8 cellular contexts compared by ENCODE assay signal in genomic region chr12:47216150-47216677, GRCh38.
A peak's percentile ranks its signal among the peaks of the same experiment; 100 is the strongest.
DNase-seq lines count a peak whose midpoint lies in the region; ATAC-seq and TF ChIP-seq lines count a peak whose summit lies in the region.

No MANE protein-coding gene starts in this region.

- H3K27me3 Mint-ChIP-seq in activated T-helper 17 cell treated with anti-CD3 and anti-CD28 coated beads, Interleukin-2, amount 50 U/mL, for 72 hours: no peaks in the 10 kb centered on the region
- no peaks in the 10 kb centered on the region for H3K27me3 Mint-ChIP-seq in naive thymus-derived CD8-positive, alpha-beta T cell

- H3K4me3 Mint-ChIP-seq in activated T-helper 17 cell treated with anti-CD3 and anti-CD28 coated beads, Interleukin-2, amount 50 U/mL, for 72 hours: peak overlapping the region; percentile 88
- H3K4me3 Mint-ChIP-seq in naive thymus-derived CD8-positive, alpha-beta T cell: peak overlapping the region; percentile 95 to 99 (median 98)

- H3K4me1 ChIP-seq in GM23248 (ENCODE audit: insufficient read depth): peaks cover 14% of the 10 kb centered on the region

- H3K79me2 ChIP-seq in GM23248 (ENCODE audit: insufficient read depth): no peaks in the 10 kb centered on the region

- ATAC-seq in activated T-helper 17 cell treated with anti-CD3 and anti-CD28 coated beads, Interleukin-2, amount 50 U/mL, for 72 hours (replicated peaks): peak; percentile 51
- peak; percentile 43 to 69 for ATAC-seq in naive thymus-derived CD8-positive, alpha-beta T cell

- H2AFZ ChIP-seq in GM23248: no peak overlapping the region

- no peaks in the 10 kb centered on the region for H3K9me2 ChIP-seq in GM23248 (ENCODE audit: insufficient read depth)

- H3K27ac Mint-ChIP-seq in activated T-helper 17 cell treated with anti-CD3 and anti-CD28 coated beads, Interleukin-2, amount 50 U/mL, for 72 hours: peak overlapping the region; percentile 96
- H3K27ac Mint-ChIP-seq in naive thymus-derived CD8-positive, alpha-beta T cell: peak overlapping the region; percentile 93 to 99 (median 96)

- DNase-seq in GM12865 (ENCODE audit: low read depth): peak; percentile 87
- DNase-seq in GM23248: no peak
- DNase-seq in NOMO-1 treated with DMSO at 0.1 percent for 48 hours (lab: John Stamatoyannopoulos, UW; ENCODE audit: unreplicated experiment): peak; percentile 84
- peak in 9 of 10 donors; percentile 50 to 84 (median 70) for DNase-seq in naive thymus-derived CD8-positive, alpha-beta T cell
- no peak for DNase-seq in NCI-H748 (lab: John Stamatoyannopoulos, UW; ENCODE audit: unreplicated experiment)
- DNase-seq in NCI-H524 treated with DMSO at 0.1 percent for 48 hours (lab: John Stamatoyannopoulos, UW): no peak
- no peak for DNase-seq in effector CD8-positive, alpha-beta T cell (lab: John Stamatoyannopoulos, UW)

- peak overlapping the region; percentile 10 for H3K4me2 ChIP-seq in GM23248 (ENCODE audit: unreplicated experiment)

- H3K9me3 Mint-ChIP-seq in activated T-helper 17 cell treated with anti-CD3 and anti-CD28 coated beads, Interleukin-2, amount 50 U/mL, for 72 hours: no peaks in the 10 kb centered on the region
- peaks cover 0 to 2% (median 0%) of the 10 kb centered on the region in 9 donors for H3K9me3 Mint-ChIP-seq in naive thymus-derived CD8-positive, alpha-beta T cell

- no peaks in the 10 kb centered on the region for H3K27me3 ChIP-seq in GM23248 (replicated peaks; ENCODE audit: insufficient read depth)

- H3F3A ChIP-seq in GM23248 (ENCODE audit: insufficient read depth): peaks cover 7% of the 10 kb centered on the region

- no peak overlapping the region for H3K27ac ChIP-seq in GM23248

- WGBS in GM23248 (ENCODE audit: low coverage in 1 of 2, low lambda C conversion rate in 2 of 2, missing lambda C conversion rate in 2 of 2), 2 experiments: 90 to 91% methylated on average over 8 of the region's 8 CpGs

- no peaks in the 10 kb centered on the region for H3K36me3 ChIP-seq in GM23248 (ENCODE audit: low read depth)

- peaks cover 100% of the 10 kb centered on the region for H3K36me3 Mint-ChIP-seq in activated T-helper 17 cell treated with anti-CD3 and anti-CD28 coated beads, Interleukin-2, amount 50 U/mL, for 72 hours (ENCODE audit: low read depth)
- peaks cover 43 to 66% (median 57%) of the 10 kb centered on the region in 3 donors for H3K36me3 Mint-ChIP-seq in naive thymus-derived CD8-positive, alpha-beta T cell

- in situ Hi-C loops in GM23248 (cut with MboI): no loop called here

- peak overlapping the region; percentile 60 for H3K4me3 ChIP-seq in GM12865 (ENCODE audit: low read depth, low read length)
- H3K4me3 ChIP-seq in GM23248: no peak overlapping the region

- POLR2A ChIA-PET in naive thymus-derived CD8-positive, alpha-beta T cell (lab: Charles Lee): interaction anchor here (0.7 to 15.8 kb wide), 24 partner anchors 10 to 947 kb away, joined by 3 to 211 read pairs (median 5); partner anchors contain the start of genes AMIGO2, PCED1B and SLC38A1

- no peak for TF ChIP-seq CTCF in GM12865 (IDR thresholded peaks at IDR 0.05; ENCODE audit: insufficient read depth, low read depth, low read length, missing control alignments)

- H3K9me3 ChIP-seq in GM23248 (ENCODE audit: low read depth): no peaks in the 10 kb centered on the region

- H3K9ac ChIP-seq in GM23248: no peak overlapping the region

- peaks cover 11% of the 10 kb centered on the region for H3K4me1 Mint-ChIP-seq in activated T-helper 17 cell treated with anti-CD3 and anti-CD28 coated beads, Interleukin-2, amount 50 U/mL, for 72 hours
- H3K4me1 Mint-ChIP-seq in naive thymus-derived CD8-positive, alpha-beta T cell: peaks cover 9 to 66% (median 23%) of the 10 kb centered on the region in 4 donors

- no peaks in the 10 kb centered on the region for H4K20me1 ChIP-seq in GM23248 (ENCODE audit: insufficient read depth)

Comparison
In these comparisons a context has a peak if more than half of its experiments do, and no peak if none do; other contexts are left out.
1. DNase-seq: peak in GM12865 (single experiment), NOMO-1 treated with DMSO at 0.1 percent for 48 hours (single experiment) and naive thymus-derived CD8-positive, alpha-beta T cell (9 of 10); none in GM23248 (single experiment), NCI-H748 (single experiment), NCI-H524 treated with DMSO at 0.1 percent for 48 hours (single experiment) and effector CD8-positive, alpha-beta T cell (single experiment).